ENCODE assay signal across 1 cellular context in the genomic region with DNA sequence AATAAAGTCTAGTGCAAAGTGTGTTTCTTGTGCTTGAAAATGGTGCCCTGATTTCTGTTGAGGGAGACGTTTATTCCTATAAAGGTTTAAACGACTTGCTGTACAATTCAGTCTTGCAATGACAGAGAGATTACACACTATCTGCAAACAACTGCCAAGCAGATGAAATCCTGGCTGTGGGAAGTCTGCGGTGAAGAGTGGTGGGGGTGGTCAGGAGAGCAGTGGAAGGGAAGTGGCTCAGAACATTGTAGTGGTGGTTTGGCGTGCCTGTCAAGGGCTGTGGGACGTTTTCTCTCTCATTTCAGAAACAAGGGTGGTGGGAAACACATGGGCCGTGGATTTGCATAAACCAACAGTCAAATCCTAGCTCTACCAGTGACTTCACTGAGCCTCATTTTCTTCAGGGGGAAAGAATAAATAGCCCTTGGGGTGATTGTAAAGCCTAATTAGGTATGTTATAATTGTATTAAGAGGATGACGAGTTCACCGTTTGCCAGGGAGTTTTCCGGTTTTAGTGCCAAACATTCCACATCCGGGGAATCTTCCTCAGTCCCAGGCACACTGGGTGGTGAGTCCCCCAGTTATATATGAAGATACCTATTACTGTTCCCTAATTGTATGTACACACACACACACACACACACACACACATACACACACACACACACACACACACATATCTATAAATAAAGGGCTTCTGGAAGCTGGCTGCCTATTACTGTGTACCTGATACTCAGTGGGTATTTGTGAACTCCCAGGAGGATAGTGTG.
TF ChIP-seq lines count a peak whose summit lies in the region.

No MANE protein-coding gene starts in this region.

TF ChIP-seq in GM12878, 131 proteins besides CTCF, POLR2A, EP300 and RAD21 (continued from another document and continues in another):
- TF ChIP-seq, protein P1, sequence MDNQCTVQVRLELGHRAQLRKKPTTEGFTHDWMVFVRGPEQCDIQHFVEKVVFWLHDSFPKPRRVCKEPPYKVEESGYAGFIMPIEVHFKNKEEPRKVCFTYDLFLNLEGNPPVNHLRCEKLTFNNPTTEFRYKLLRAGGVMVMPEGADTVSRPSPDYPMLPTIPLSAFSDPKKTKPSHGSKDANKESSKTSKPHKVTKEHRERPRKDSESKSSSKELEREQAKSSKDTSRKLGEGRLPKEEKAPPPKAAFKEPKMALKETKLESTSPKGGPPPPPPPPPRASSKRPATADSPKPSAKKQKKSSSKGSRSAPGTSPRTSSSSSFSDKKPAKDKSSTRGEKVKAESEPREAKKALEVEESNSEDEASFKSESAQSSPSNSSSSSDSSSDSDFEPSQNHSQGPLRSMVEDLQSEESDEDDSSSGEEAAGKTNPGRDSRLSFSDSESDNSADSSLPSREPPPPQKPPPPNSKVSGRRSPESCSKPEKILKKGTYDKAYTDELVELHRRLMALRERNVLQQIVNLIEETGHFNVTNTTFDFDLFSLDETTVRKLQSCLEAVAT (IDR thresholded peaks at IDR 0.05), result peak; percentile 98
- TF ChIP-seq, protein P2, sequence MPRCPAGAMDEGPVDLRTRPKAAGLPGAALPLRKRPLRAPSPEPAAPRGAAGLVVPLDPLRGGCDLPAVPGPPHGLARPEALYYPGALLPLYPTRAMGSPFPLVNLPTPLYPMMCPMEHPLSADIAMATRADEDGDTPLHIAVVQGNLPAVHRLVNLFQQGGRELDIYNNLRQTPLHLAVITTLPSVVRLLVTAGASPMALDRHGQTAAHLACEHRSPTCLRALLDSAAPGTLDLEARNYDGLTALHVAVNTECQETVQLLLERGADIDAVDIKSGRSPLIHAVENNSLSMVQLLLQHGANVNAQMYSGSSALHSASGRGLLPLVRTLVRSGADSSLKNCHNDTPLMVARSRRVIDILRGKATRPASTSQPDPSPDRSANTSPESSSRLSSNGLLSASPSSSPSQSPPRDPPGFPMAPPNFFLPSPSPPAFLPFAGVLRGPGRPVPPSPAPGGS (IDR thresholded peaks at IDR 0.05; ENCODE audit: borderline replicate concordance, insufficient read depth, low read depth, low read length, poor library complexity, severe bottlenecking), result peak; percentile 100
- no peak; the same call in 1 of the 2 replicates for TF ChIP-seq ZNF217 (IDR thresholded peaks at IDR 0.05)
- no peak for TF ChIP-seq HCFC1 (IDR thresholded peaks at IDR 0.05; ENCODE audit: low read length)
- TF ChIP-seq ASH2L (IDR thresholded peaks at IDR 0.05; ENCODE audit: borderline replicate concordance, low read depth), result no peak
- TF ChIP-seq YY1 (IDR thresholded peaks at IDR 0.05; ENCODE audit: low read depth, low read length), result peak; percentile 53; the same call in 1 of the 2 replicates
- TF ChIP-seq, protein P3, sequence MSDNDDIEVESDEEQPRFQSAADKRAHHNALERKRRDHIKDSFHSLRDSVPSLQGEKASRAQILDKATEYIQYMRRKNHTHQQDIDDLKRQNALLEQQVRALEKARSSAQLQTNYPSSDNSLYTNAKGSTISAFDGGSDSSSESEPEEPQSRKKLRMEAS (IDR thresholded peaks at IDR 0.05; ENCODE audit: low read depth, low read length), result peak; percentile 65
- no peak for TF ChIP-seq SRF (IDR thresholded peaks at IDR 0.05; ENCODE audit: low read depth in 2 of 2, low read length in 2 of 2)
- TF ChIP-seq, protein P4, sequence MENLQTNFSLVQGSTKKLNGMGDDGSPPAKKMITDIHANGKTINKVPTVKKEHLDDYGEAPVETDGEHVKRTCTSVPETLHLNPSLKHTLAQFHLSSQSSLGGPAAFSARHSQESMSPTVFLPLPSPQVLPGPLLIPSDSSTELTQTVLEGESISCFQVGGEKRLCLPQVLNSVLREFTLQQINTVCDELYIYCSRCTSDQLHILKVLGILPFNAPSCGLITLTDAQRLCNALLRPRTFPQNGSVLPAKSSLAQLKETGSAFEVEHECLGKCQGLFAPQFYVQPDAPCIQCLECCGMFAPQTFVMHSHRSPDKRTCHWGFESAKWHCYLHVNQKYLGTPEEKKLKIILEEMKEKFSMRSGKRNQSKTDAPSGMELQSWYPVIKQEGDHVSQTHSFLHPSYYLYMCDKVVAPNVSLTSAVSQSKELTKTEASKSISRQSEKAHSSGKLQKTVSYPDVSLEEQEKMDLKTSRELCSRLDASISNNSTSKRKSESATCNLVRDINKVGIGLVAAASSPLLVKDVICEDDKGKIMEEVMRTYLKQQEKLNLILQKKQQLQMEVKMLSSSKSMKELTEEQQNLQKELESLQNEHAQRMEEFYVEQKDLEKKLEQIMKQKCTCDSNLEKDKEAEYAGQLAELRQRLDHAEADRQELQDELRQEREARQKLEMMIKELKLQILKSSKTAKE (IDR thresholded peaks at IDR 0.05; ENCODE audit: low read depth, poor library complexity, severe bottlenecking), result no peak
- TF ChIP-seq BHLHE40 (IDR thresholded peaks at IDR 0.05; ENCODE audit: borderline replicate concordance in 1 of 2, low read depth in 2 of 2, low read length in 1 of 2), result peak; percentile 79 to 82; a peak in 3 of 4 replicates
- no peak for TF ChIP-seq EZH2 (IDR thresholded peaks at IDR 0.05; ENCODE audit: borderline replicate concordance, control insufficient read depth, low read depth, low read length)
- peak in 1 of 2 experiments; percentile 71; a peak in 2 of 3 replicates for TF ChIP-seq EGR1 (IDR thresholded peaks at IDR 0.05; ENCODE audit: borderline replicate concordance in 1 of 2, low read depth in 2 of 2, low read length in 2 of 2)
- no peak for TF ChIP-seq ZNF384 (IDR thresholded peaks at IDR 0.05; ENCODE audit: borderline replicate concordance, low read depth, low read length)
- peak; percentile 87; the same call in 1 of the 2 replicates for TF ChIP-seq MXI1 (IDR thresholded peaks at IDR 0.05; ENCODE audit: low read depth, low read length)
- TF ChIP-seq CBX5 (IDR thresholded peaks at IDR 0.05; ENCODE audit: low read depth), result peak; percentile 88; the same call in 1 of the 2 replicates
- 0 out of 2 replicates have a peak, but pooled peaks have one; percentile 26 for TF ChIP-seq SMAD5 (IDR thresholded peaks at IDR 0.05; ENCODE audit: low read depth)
- TF ChIP-seq NR2F1 (conservative IDR thresholded peaks at IDR 0.05), result peak; percentile 71; the same call in 1 of the 2 replicates
- TF ChIP-seq SIN3A (IDR thresholded peaks at IDR 0.05; ENCODE audit: low read depth, low read length), result peak; percentile 72; the same call in 1 of the 2 replicates
- TF ChIP-seq CREB1 (IDR thresholded peaks at IDR 0.05; ENCODE audit: low read depth), result peak; percentile 78
- peak; percentile 98 to 99 for TF ChIP-seq IKZF2 (IDR thresholded peaks at IDR 0.05)
- TF ChIP-seq POLR2AphosphoS2 (IDR thresholded peaks at IDR 0.05; ENCODE audit: low read depth, low read length), result peak; percentile 77
- no peak for TF ChIP-seq BRCA1 (IDR thresholded peaks at IDR 0.05; ENCODE audit: low read depth, low read length)
- TF ChIP-seq, protein P5, sequence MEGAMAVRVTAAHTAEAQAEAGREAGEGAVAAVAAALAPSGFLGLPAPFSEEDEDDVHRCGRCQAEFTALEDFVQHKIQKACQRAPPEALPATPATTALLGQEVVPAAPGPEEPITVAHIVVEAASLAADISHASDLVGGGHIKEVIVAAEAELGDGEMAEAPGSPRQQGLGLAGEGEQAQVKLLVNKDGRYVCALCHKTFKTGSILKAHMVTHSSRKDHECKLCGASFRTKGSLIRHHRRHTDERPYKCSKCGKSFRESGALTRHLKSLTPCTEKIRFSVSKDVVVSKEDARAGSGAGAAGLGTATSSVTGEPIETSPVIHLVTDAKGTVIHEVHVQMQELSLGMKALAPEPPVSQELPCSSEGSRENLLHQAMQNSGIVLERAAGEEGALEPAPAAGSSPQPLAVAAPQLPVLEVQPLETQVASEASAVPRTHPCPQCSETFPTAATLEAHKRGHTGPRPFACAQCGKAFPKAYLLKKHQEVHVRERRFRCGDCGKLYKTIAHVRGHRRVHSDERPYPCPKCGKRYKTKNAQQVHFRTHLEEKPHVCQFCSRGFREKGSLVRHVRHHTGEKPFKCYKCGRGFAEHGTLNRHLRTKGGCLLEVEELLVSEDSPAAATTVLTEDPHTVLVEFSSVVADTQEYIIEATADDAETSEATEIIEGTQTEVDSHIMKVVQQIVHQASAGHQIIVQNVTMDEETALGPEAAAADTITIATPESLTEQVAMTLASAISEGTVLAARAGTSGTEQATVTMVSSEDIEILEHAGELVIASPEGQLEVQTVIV (IDR thresholded peaks at IDR 0.05; ENCODE audit: borderline replicate concordance, partially characterized antibody), result no peak
- no peak for TF ChIP-seq ZNF622 (IDR thresholded peaks at IDR 0.05)
- peak; percentile 49; the same call in 1 of the 2 replicates for TF ChIP-seq TCF7 (IDR thresholded peaks at IDR 0.05; ENCODE audit: borderline replicate concordance)
- TF ChIP-seq ATF7 (IDR thresholded peaks at IDR 0.05; ENCODE audit: low read depth), result peak; percentile 92
- TF ChIP-seq, protein P6, sequence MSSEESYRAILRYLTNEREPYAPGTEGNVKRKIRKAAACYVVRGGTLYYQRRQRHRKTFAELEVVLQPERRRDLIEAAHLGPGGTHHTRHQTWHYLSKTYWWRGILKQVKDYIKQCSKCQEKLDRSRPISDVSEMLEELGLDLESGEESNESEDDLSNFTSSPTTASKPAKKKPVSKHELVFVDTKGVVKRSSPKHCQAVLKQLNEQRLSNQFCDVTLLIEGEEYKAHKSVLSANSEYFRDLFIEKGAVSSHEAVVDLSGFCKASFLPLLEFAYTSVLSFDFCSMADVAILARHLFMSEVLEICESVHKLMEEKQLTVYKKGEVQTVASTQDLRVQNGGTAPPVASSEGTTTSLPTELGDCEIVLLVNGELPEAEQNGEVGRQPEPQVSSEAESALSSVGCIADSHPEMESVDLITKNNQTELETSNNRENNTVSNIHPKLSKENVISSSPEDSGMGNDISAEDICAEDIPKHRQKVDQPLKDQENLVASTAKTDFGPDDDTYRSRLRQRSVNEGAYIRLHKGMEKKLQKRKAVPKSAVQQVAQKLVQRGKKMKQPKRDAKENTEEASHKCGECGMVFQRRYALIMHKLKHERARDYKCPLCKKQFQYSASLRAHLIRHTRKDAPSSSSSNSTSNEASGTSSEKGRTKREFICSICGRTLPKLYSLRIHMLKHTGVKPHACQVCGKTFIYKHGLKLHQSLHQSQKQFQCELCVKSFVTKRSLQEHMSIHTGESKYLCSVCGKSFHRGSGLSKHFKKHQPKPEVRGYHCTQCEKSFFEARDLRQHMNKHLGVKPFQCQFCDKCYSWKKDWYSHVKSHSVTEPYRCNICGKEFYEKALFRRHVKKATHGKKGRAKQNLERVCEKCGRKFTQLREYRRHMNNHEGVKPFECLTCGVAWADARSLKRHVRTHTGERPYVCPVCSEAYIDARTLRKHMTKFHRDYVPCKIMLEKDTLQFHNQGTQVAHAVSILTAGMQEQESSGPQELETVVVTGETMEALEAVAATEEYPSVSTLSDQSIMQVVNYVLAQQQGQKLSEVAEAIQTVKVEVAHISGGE (CRISPR knock-in tag; IDR thresholded peaks at IDR 0.05), result no peak
- no peak for TF ChIP-seq SIX5 (IDR thresholded peaks at IDR 0.05; ENCODE audit: low read depth, low read length, severe bottlenecking)
- no peak; the same call in 1 of the 2 replicates for TF ChIP-seq STAT1 (conservative IDR thresholded peaks at IDR 0.05)
- peak; percentile 95 for TF ChIP-seq FOXM1 (IDR thresholded peaks at IDR 0.05; ENCODE audit: low read depth, low read length)
- TF ChIP-seq IRF4 (IDR thresholded peaks at IDR 0.05; ENCODE audit: low read depth, low read length), result peak; percentile 90
- TF ChIP-seq, protein P7, sequence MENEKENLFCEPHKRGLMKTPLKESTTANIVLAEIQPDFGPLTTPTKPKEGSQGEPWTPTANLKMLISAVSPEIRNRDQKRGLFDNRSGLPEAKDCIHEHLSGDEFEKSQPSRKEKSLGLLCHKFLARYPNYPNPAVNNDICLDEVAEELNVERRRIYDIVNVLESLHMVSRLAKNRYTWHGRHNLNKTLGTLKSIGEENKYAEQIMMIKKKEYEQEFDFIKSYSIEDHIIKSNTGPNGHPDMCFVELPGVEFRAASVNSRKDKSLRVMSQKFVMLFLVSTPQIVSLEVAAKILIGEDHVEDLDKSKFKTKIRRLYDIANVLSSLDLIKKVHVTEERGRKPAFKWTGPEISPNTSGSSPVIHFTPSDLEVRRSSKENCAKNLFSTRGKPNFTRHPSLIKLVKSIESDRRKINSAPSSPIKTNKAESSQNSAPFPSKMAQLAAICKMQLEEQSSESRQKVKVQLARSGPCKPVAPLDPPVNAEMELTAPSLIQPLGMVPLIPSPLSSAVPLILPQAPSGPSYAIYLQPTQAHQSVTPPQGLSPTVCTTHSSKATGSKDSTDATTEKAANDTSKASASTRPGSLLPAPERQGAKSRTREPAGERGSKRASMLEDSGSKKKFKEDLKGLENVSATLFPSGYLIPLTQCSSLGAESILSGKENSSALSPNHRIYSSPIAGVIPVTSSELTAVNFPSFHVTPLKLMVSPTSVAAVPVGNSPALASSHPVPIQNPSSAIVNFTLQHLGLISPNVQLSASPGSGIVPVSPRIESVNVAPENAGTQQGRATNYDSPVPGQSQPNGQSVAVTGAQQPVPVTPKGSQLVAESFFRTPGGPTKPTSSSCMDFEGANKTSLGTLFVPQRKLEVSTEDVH (IDR thresholded peaks at IDR 0.05; ENCODE audit: low read depth, partially characterized antibody), result peak; percentile 71
- no peak for TF ChIP-seq MYC (IDR thresholded peaks at IDR 0.05; ENCODE audit: insufficient read depth, insufficient read length, insufficient replicate concordance, low read length, severe bottlenecking)
- peak; percentile 48; the same call in 1 of the 2 replicates for TF ChIP-seq TARDBP (IDR thresholded peaks at IDR 0.05; ENCODE audit: borderline replicate concordance)
- TF ChIP-seq, protein P8, sequence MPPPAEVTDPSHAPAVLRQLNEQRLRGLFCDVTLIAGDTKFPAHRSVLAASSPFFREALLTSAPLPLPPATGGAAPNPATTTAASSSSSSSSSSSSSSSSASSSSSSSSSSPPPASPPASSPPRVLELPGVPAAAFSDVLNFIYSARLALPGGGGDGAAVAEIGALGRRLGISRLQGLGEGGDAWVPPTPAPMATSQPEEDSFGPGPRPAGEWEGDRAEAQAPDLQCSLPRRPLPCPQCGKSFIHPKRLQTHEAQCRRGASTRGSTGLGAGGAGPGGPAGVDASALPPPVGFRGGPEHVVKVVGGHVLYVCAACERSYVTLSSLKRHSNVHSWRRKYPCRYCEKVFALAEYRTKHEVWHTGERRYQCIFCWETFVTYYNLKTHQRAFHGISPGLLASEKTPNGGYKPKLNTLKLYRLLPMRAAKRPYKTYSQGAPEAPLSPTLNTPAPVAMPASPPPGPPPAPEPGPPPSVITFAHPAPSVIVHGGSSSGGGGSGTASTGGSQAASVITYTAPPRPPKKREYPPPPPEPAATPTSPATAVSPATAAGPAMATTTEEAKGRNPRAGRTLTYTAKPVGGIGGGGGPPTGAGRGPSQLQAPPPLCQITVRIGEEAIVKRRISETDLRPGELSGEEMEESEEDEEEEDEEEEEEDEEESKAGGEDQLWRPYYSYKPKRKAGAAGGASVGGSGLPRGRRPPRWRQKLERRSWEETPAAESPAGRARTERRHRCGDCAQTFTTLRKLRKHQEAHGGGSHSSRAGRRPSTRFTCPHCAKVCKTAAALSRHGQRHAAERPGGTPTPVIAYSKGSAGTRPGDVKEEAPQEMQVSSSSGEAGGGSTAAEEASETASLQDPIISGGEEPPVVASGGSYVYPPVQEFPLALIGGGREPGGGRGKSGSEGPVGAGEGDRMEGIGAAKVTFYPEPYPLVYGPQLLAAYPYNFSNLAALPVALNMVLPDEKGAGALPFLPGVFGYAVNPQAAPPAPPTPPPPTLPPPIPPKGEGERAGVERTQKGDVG (CRISPR knock-in tag; IDR thresholded peaks at IDR 0.05), result no peak
- peak; percentile 83 for TF ChIP-seq TBL1XR1 (IDR thresholded peaks at IDR 0.05; ENCODE audit: low read depth, low read length)
